ENCODE assay signal across 14 cellular contexts in genomic region chr4:94933799-94934198, GRCh38.
"Had no signal": no experiment of that assay in that cellular context is flagged by ENCODE, and none has a peak within 500 bp of the region (broad histone marks: within the 10 kb centered on the region; RNA-seq: fewer than 3 reads in every experiment).

No MANE protein-coding gene starts in this region.

- FAIRE-seq: endometrium, pancreas had no signal

- H3K27ac ChIP-seq: dorsolateral prefrontal cortex, gastrocnemius medialis, pancreas, suprapubic skin, upper lobe of right lung had no signal

- DNase-seq: activated CD4-positive, alpha-beta memory T cell treated with anti-CD3 and anti-CD28 coated beads, Interleukin-2, amount 10 ng/mL, durations not matched to agents 7 days and 5 days; activated CD4-positive, alpha-beta T cell treated with anti-CD3 and anti-CD28 coated beads for 1 hour; activated naive CD8-positive, alpha-beta T cell treated with anti-CD3 and anti-CD28 coated beads, Interleukin-2, amount 50 U/mL, for 24 hours; activated T-cell treated with anti-CD3 and anti-CD28 coated beads, Interleukin-2, amount 50 U/mL, for 48 hours; dorsolateral prefrontal cortex; gastrocnemius medialis; kidney glomerular epithelial cell; pancreas; stimulated activated CD4-positive, alpha-beta T cell treated with anti-CD3 and anti-CD28 coated beads, Interleukin-4, amount 100 ng/mL, for 1 hour; stimulated activated CD8-positive, alpha-beta memory T cell treated with anti-CD3 and anti-CD28 coated beads, Interleukin-4, amount 100 ng/mL, for 48 hours; stimulated activated naive CD8-positive, alpha-beta T cell treated with anti-CD3 and anti-CD28 coated beads, Interleukin-15, Interleukin-2, amounts not matched to agents 100 U/mL and 50 U/mL, for 24 hours; upper lobe of right lung had no signal

- H3K9me3 ChIP-seq: gastrocnemius medialis, pancreas, suprapubic skin, upper lobe of right lung had no signal

- ATAC-seq: activated naive CD8-positive, alpha-beta T cell treated with anti-CD3 and anti-CD28 coated beads, Interleukin-2, amount 50 U/mL, for 24 hours; gastrocnemius medialis; pancreas; stimulated activated naive CD8-positive, alpha-beta T cell treated with anti-CD3 and anti-CD28 coated beads, Interleukin-15, Interleukin-2, amounts not matched to agents 100 U/mL and 50 U/mL, for 24 hours; upper lobe of right lung had no signal

- H3K4me3 ChIP-seq: dorsolateral prefrontal cortex, gastrocnemius medialis, pancreas, suprapubic skin, upper lobe of right lung had no signal

- H3K4me1 ChIP-seq: gastrocnemius medialis, pancreas, suprapubic skin, upper lobe of right lung had no signal
